ENCODE assay signal across 8 cellular contexts in the genomic region with DNA sequence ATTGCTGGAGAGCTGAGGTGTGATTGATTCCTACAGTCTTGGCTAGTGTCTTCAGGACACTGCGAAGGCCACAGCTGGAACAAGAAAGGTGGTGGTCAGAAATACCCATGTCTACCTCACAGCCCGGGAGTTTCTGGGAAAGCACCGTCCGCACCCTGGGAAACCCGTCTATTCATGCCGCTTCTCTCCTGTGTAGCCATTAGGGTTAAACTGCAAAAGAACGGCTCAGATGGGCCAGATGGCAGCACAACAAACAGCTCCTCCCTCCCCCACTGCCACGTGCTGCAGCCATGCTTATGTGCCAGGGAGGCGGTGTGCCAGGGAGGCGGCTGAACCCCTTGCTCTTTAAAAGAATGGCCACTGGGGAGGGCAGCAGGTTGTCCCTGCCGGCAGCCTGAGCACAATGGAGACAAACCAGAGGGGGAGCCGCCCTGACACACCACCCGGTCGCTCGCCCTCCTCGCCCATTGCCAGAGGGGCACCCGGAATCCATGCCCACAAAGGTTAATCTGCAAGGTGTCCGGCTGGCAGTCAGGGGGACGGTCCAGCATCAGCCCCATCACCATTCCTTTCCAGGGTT.
DNase-seq lines count a peak whose midpoint lies in the region; FAIRE-seq and TF ChIP-seq lines count a peak whose summit lies in the region.

No MANE protein-coding gene starts in this region.

- H3K9me3 Mint-ChIP-seq in immature natural killer cell (no peaks in the 10 kb centered on the region), endothelial cell (ENCODE audit: unreplicated experiment) (no peaks in the 10 kb centered on the region)

- no TSS peak for BruUV-seq in A673 (replicated peaks; lab: Mats Ljungman, UMichigan)

- H3K4me3 Mint-ChIP-seq in immature natural killer cell (peak overlapping the region; percentile 47 to 77 (median 67)), endothelial cell (ENCODE audit: unreplicated experiment) (no peak overlapping the region)

- H3K4me1 Mint-ChIP-seq in immature natural killer cell, result peaks cover 89 to 99% of the 10 kb centered on the region in 2 donors
- peaks cover 48% of the 10 kb centered on the region for H3K4me1 Mint-ChIP-seq in endothelial cell (ENCODE audit: unreplicated experiment)

- H3K27ac Mint-ChIP-seq in immature natural killer cell, result peak overlapping the region; percentile 74 to 90 (median 85)
- H3K27ac Mint-ChIP-seq in endothelial cell (ENCODE audit: unreplicated experiment), result no peak overlapping the region

- FAIRE-seq in GM18507 (lab: Jason Lieb, UNC), result peak; percentile 51

- H3K36me3 ChIP-seq in A673 (ENCODE audit: insufficient read depth, low read length, poor library complexity, severe bottlenecking), result no peaks in the 10 kb centered on the region
- H3K36me3 ChIP-seq in skeletal muscle tissue (ENCODE audit: control insufficient read depth in 3 of 3, insufficient read depth in 3 of 3, low read length in 3 of 3), result no peaks in the 10 kb centered on the region

- H3K4me3 ChIP-seq in A673 (ENCODE audit: low read depth, low read length, poor library complexity, severe bottlenecking) (peak overlapping the region; percentile 34), astrocyte of the spinal cord (ENCODE audit: low read depth, low read length) (peak overlapping the region; percentile 41), skeletal muscle tissue (ENCODE audit: low read length in 3 of 3) (peak overlapping the region; percentile 75 to 89 (median 78))

- H3K4me1 ChIP-seq in A673 (ENCODE audit: insufficient read depth, low read length, poor library complexity, severe bottlenecking), result peaks cover 37% of the 10 kb centered on the region
- peaks cover 38 to 56% (median 41%) of the 10 kb centered on the region in 3 donors for H3K4me1 ChIP-seq in skeletal muscle tissue (ENCODE audit: control insufficient read depth in 3 of 3, insufficient read depth in 3 of 3, low read length in 3 of 3)

- intact Hi-C loops in A673 (cut with micrococcal nuclease; ENCODE audit: unreplicated experiment), result no loop called here

- in situ Hi-C loops in astrocyte of the spinal cord (cut with HindIII; ENCODE audit: low sequenced_read_pairs), result no loop called here

- peak; percentile 59 for DNase-seq in A673 (ENCODE audit: low spot score)
- no peak for DNase-seq in GM18507 (ENCODE audit: extremely low spot score, insufficient read length, low read depth)
- DNase-seq in NCI-H69 (lab: John Stamatoyannopoulos, UW), result peak; percentile 96
- peak; percentile 31 for DNase-seq in astrocyte of the spinal cord (ENCODE audit: low read depth, low spot score)
- DNase-seq in immature natural killer cell, result no peak
- no peak for DNase-seq in endothelial cell (ENCODE audit: low spot score)
- no peak for DNase-seq in NCI-H187 treated with DMSO at 0.1 percent for 48 hours (lab: John Stamatoyannopoulos, UW)

- peaks cover 3 to 21% (median 6%) of the 10 kb centered on the region in 3 donors for H3K27me3 Mint-ChIP-seq in immature natural killer cell (ENCODE audit: low read depth in 3 of 3)
- H3K27me3 Mint-ChIP-seq in endothelial cell (ENCODE audit: unreplicated experiment), result peaks cover 4% of the 10 kb centered on the region

- H3K27me3 ChIP-seq in A673 (replicated peaks; ENCODE audit: insufficient read depth, low read depth, low read length, poor library complexity) (no peaks in the 10 kb centered on the region), skeletal muscle tissue (ENCODE audit: control insufficient read depth in 3 of 3, insufficient read depth in 3 of 3, low read length in 3 of 3) (no peaks in the 10 kb centered on the region)

- H3K36me3 Mint-ChIP-seq in immature natural killer cell (peaks cover 0 to 4% (median 0%) of the 10 kb centered on the region in 3 donors), endothelial cell (ENCODE audit: low read depth, unreplicated experiment) (no peaks in the 10 kb centered on the region)

- POLR2A ChIA-PET in A673 (lab: Charles Lee; ENCODE audit: low non-redundant PET), result no interaction called here

- no peak for TF ChIP-seq CTCF in A673 (conservative IDR thresholded peaks at IDR 0.05; ENCODE audit: low read depth, low read length)
- TF ChIP-seq CTCF in astrocyte of the spinal cord (IDR thresholded peaks at IDR 0.05; ENCODE audit: low read depth, low read length), result no peak
- TF ChIP-seq CTCF in endothelial cell (IDR thresholded peaks at IDR 0.05; ENCODE audit: unreplicated experiment), result no peak

- CTCF ChIA-PET in A673 (lab: Charles Lee), result interaction anchor here (1.6 kb wide), 1 partner anchor 9 kb away, joined by 4 read pairs; no protein-coding TSS in a partner anchor

- peak overlapping the region; percentile 79 to 82 (median 80) for H3K9ac ChIP-seq in skeletal muscle tissue (ENCODE audit: low read depth in 1 of 3, low read length in 3 of 3)

- no peaks in the 10 kb centered on the region for H3K9me3 ChIP-seq in A673 (ENCODE audit: low read depth, low read length, poor library complexity, severe bottlenecking)
- no peaks in the 10 kb centered on the region for H3K9me3 ChIP-seq in skeletal muscle tissue (ENCODE audit: control insufficient read depth in 3 of 3, low read length in 3 of 3)

- H3K27ac ChIP-seq in A673 (ENCODE audit: low read depth, low read length, poor library complexity, severe bottlenecking) (peak overlapping the region; percentile 26), skeletal muscle tissue (ENCODE audit: low read depth, low read length) (peak overlapping the region; percentile 42)

Comparison
In these comparisons a context has a peak if more than half of its experiments do, and no peak if none do; other contexts are left out.
1. DNase-seq: peak in A673 (single experiment), NCI-H69 (single experiment) and astrocyte of the spinal cord (single experiment); none in GM18507 (single experiment), immature natural killer cell (0 of 3), endothelial cell (single experiment) and NCI-H187 treated with DMSO at 0.1 percent for 48 hours (single experiment).
2. Peak in every context shown above with its lines, with median percentiles within 50 percentile points of each other: H3K4me3 ChIP-seq.